Comparison of ENCODE assay signal across 6 cellular contexts in the genomic region with DNA sequence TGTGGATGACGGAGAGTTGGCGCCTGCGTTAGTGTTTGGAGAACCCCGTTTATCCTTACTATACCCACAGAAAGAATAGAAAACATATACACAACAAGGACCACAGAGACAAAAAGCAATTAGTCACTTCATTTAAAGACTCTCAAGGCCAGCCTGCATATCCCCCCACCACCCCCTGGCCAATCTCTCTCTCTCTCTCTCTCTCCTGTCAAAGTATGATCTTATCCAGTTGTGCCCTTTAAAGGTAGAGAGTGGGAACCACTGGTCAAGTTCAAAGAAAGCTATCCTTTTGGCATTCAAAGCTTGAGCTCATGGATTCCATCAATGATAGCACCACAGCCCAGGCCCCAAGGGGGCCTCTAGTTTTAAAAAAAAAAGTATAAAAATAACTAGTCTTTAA.
"Had no signal": no experiment of that assay in that cellular context is flagged by ENCODE, and none has a peak within 500 bp of the region (broad histone marks: within the 10 kb centered on the region; RNA-seq: fewer than 3 reads in every experiment).

No MANE protein-coding gene starts in this region.

- DNase-seq: H9, HCEC 1CT, KBM-7 had no signal

- H3K36me3 Mint-ChIP-seq: IgD-negative memory B cell had no signal

- ATAC-seq: GM23338, HepG2 had no signal

- H3K4me3 Mint-ChIP-seq: GM23338, H9, IgD-negative memory B cell had no signal

- H3K9me3 Mint-ChIP-seq: GM23338, H9, IgD-negative memory B cell had no signal

- H3K4me1 Mint-ChIP-seq: IgD-negative memory B cell had no signal

- H3K27ac Mint-ChIP-seq: GM23338, H9, IgD-negative memory B cell had no signal
